Comparison of ENCODE assay signal across 19 cellular contexts in genomic region chr13:32955881-32956594, GRCh38.
"Had no signal": no experiment of that assay in that cellular context is flagged by ENCODE, and none has a peak within 500 bp of the region (broad histone marks: within the 10 kb centered on the region; RNA-seq: fewer than 3 reads in every experiment).

No MANE protein-coding gene starts in this region.

- H3K27me3 ChIP-seq: brain microvascular endothelial cell, tibial artery had no signal

- H3K27ac ChIP-seq: brain microvascular endothelial cell, dorsolateral prefrontal cortex, lower lobe of right lung, tibial artery had no signal

- H3K4me1 ChIP-seq: lower lobe of right lung, tibial artery had no signal

- ATAC-seq: activated CD8-positive, alpha-beta T cell treated with anti-CD3 and anti-CD28 coated beads for 36 hours; activated T-cell treated with anti-CD3 and anti-CD28 coated beads, Interleukin-2, amount 50 U/mL, for 4 hours; lower lobe of right lung; natural killer cell treated with Interleukin-12 subunit alpha and Interleukin-12 subunit beta and Interleukin-15 and Interleukin-18, amount 100 ng/mL, for 72 hours; stimulated activated naive CD8-positive, alpha-beta T cell treated with anti-CD3 and anti-CD28 coated beads, Interleukin-15, Interleukin-2, amounts not matched to agents 100 U/mL and 50 U/mL, for 24 hours had no signal

- H3K36me3 ChIP-seq: brain microvascular endothelial cell, lower lobe of right lung, tibial artery had no signal

- H3K4me3 ChIP-seq: dorsolateral prefrontal cortex, lower lobe of right lung, tibial artery had no signal

- DNase-seq: activated CD4-positive, alpha-beta T cell treated with anti-CD3 and anti-CD28 coated beads for 48 hours; activated CD4-positive, CD25-positive, alpha-beta regulatory T cell; activated CD8-positive, alpha-beta T cell treated with anti-CD3 and anti-CD28 coated beads for 36 hours; activated naive CD4-positive, alpha-beta T cell treated with anti-CD3 and anti-CD28 coated beads, Interleukin-2, amount 10 ng/mL, durations not matched to agents 7 days and 5 days; activated T-cell treated with anti-CD3 and anti-CD28 coated beads, Interleukin-2, amount 50 U/mL, for 4 hours; aorta; brain microvascular endothelial cell; central memory CD4-positive, alpha-beta T cell; dorsolateral prefrontal cortex; head of caudate nucleus; lower lobe of right lung; nucleus accumbens; posterior cingulate gyrus; retina; stimulated activated CD4-positive, alpha-beta T cell treated with anti-CD3 and anti-CD28 coated beads, Interleukin-2, amount 100 ng/mL, for 24 hours; stimulated activated naive CD8-positive, alpha-beta T cell treated with anti-CD3 and anti-CD28 coated beads, Interleukin-15, Interleukin-2, amounts not matched to agents 100 U/mL and 50 U/mL, for 24 hours; substantia nigra; tibial artery had no signal

- H3K9me3 ChIP-seq: lower lobe of right lung, tibial artery had no signal
